10 cellular contexts compared by ENCODE assay signal in the genomic region with DNA sequence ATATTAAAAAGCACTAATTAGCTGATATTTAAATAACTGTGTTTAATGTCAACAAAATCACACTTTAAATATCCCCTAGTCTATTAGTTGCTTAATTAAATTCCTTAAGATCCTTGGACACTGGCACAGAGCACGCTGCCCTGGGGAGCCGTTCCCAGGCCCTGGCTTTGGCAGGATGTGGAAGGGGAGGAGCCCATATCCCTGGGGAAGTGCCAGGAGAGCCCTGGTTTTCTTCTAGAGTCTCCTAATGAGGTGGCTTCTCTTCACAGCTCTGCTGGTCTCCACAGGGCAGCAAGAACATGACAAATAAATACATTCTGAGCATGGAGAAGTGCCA. TPM values are rescaled to one million over a fixed set of nuclear protein-coding genes. Genes with fewer than 3 reads are reported as not detected.
A peak's percentile ranks its signal among the peaks of the same experiment; 100 is the strongest.
DNase-seq lines count a peak whose midpoint lies in the region; ATAC-seq and TF ChIP-seq lines count a peak whose summit lies in the region.
"Had no signal": no experiment of that assay in that cellular context is flagged by ENCODE, and none has a peak within 500 bp of the region (broad histone marks: within the 10 kb centered on the region; RNA-seq: fewer than 3 reads in every experiment).

No MANE protein-coding gene starts in this region.

- no peaks in the 10 kb centered on the region for H3K36me3 Mint-ChIP-seq in HFFc6 (ENCODE audit: low read depth)

- H3K4me1 ChIP-seq in right cardiac atrium (ENCODE audit: control insufficient read depth, insufficient read depth, low read length), result peaks cover 21% of the 10 kb centered on the region
- H3K4me1 ChIP-seq: SJSA1 had no signal

- peaks cover 47% of the 10 kb centered on the region for H3K4me1 Mint-ChIP-seq in HFFc6 (ENCODE audit: low read depth)

- intact Hi-C loops in right cardiac atrium (cut with DNase I), result no loop called here

- no peak overlapping the region for H3K4me3 ChIP-seq in right cardiac atrium (ENCODE audit: low read length)
- H3K4me3 ChIP-seq: SJSA1 had no signal

- DNase-seq in HFFc6 (peak; percentile 51), amniotic epithelial cell (ENCODE audit: low read depth) (peak; percentile 78), right cardiac atrium (peak; percentile 70 to 87 (median 83)), superior temporal gyrus (ENCODE audit: extremely low spot score) (peak; percentile 63)
- DNase-seq in stimulated activated CD4-positive, alpha-beta T cell treated with anti-CD3 and anti-CD28 coated beads, Interleukin-2, amount 100 ng/mL, for 24 hours, result no peak
- DNase-seq: naive thymus-derived CD8-positive, alpha-beta T cell had no signal

- H3K27me3 ChIP-seq in right cardiac atrium (ENCODE audit: control insufficient read depth, insufficient read depth), result no peaks in the 10 kb centered on the region
- H3K27me3 ChIP-seq: SJSA1 had no signal

- H3K9me3 ChIP-seq in right cardiac atrium (ENCODE audit: control insufficient read depth, low read length), result no peaks in the 10 kb centered on the region
- H3K9me3 ChIP-seq: SJSA1 had no signal

- H3K4me3 Mint-ChIP-seq in HFFc6, result no peak overlapping the region
- H3K4me3 Mint-ChIP-seq: naive thymus-derived CD8-positive, alpha-beta T cell had no signal

- no peaks in the 10 kb centered on the region for H3K27me3 Mint-ChIP-seq in HFFc6 (ENCODE audit: insufficient read depth)
- H3K27me3 Mint-ChIP-seq: naive thymus-derived CD8-positive, alpha-beta T cell had no signal

- H3K9me3 Mint-ChIP-seq in HFFc6, result no peaks in the 10 kb centered on the region
- H3K9me3 Mint-ChIP-seq: naive thymus-derived CD8-positive, alpha-beta T cell had no signal

- ATAC-seq in right cardiac atrium, result peak; percentile 88 to 89
- ATAC-seq in HG03521 (IDR thresholded peaks at IDR 0.05; ENCODE audit: unreplicated experiment), result no peak
- ATAC-seq in HG03108 (IDR thresholded peaks at IDR 0.05; ENCODE audit: unreplicated experiment), result no peak
- no peak for ATAC-seq in GM21737 (IDR thresholded peaks at IDR 0.05; ENCODE audit: unreplicated experiment)
- ATAC-seq: naive thymus-derived CD8-positive, alpha-beta T cell had no signal

- H3K27ac Mint-ChIP-seq in HFFc6, result peak overlapping the region; percentile 42; the same call in 1 of the 2 replicates

- no peak for TF ChIP-seq CTCF in HFFc6 (IDR thresholded peaks at IDR 0.05)

- H3K27ac ChIP-seq in right cardiac atrium (ENCODE audit: low read length), result no peak overlapping the region
- H3K27ac ChIP-seq: SJSA1 had no signal

- 8% methylated on average over 2 of the region's 2 CpGs for WGBS in right cardiac atrium

RNA-seq across cellular contexts. Expression of gene SIL1, which starts 50.5 kb away (rescaled TPM):
- total RNA-seq in HFFc6 (2021; fragmentation: NEBNext Ultra II Directional; extraction: Animal tissue kit (Norgen Biotek cat#: 25700)), result 10 to 100 TPM; 64.7 to 84.7 (median 78.7) TPM
- 10 to 100 TPM; 43.4 to 51.6 (median 43.7) TPM for total RNA-seq in right cardiac atrium
- polyA plus RNA-seq in right cardiac atrium, result 44.4 TPM

Comparison
In these comparisons a context has a peak if more than half of its experiments do, and no peak if none do; other contexts are left out.
1. DNase-seq: peak in HFFc6 (single experiment), amniotic epithelial cell (single experiment), right cardiac atrium (3 of 3) and superior temporal gyrus (single experiment); none in stimulated activated CD4-positive, alpha-beta T cell treated with anti-CD3 and anti-CD28 coated beads, Interleukin-2, amount 100 ng/mL, for 24 hours (0 of 2).
2. ATAC-seq: peak in right cardiac atrium (2 of 2); none in HG03521 (single experiment), HG03108 (single experiment) and GM21737 (single experiment).